ENCODE assay signal across 9 cellular contexts in the genomic region with DNA sequence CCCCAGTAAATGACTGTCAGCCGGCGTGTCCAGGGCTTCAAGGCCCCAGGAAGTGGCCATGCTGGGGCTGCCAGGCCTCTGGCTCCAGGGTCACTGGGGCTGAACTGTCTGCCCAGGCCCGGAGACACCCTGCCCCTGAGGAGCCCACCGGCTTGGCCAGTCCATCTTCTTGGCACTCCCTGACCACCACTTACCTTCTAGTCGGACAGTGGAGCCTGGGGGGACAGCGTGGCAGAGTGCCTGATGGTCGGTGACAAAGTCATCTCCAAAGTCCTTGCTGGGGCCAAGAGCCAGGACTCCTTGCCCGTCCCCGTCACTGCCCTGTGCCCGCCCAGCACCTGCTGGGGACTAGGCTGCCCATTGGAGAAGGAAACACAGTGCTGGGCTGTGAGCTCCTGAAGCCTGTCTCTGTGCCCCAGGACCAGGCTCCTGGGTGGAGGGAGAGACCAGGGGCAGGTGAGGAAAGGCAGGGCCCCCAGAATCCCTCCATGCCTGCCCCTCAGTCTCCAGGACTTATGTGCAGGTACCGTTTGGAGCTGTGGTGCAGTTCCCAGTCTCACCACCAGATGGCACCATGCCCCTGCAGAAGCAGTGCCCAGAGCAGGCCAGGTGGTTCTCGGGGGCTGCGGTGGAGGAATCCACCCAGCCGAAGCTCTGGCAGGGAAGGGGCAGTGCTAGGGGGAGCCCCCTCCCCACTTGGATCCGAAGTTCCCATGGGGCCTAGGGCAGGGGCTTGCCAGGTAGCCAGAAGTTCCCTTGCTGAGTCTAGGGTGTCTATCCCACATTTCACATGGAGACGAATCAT. TPM values are rescaled to one million over a fixed set of nuclear protein-coding genes. Genes with fewer than 3 reads are reported as not detected.
DNase-seq lines count a peak whose midpoint lies in the region; ATAC-seq and TF ChIP-seq lines count a peak whose summit lies in the region.
"Had no signal": no experiment of that assay in that cellular context is flagged by ENCODE, and none has a peak within 500 bp of the region (broad histone marks: within the 10 kb centered on the region; RNA-seq: fewer than 3 reads in every experiment).

No MANE protein-coding gene starts in this region.

- no peak for ATAC-seq in HG02973 (IDR thresholded peaks at IDR 0.05; ENCODE audit: unreplicated experiment)

- H3K4me1 ChIP-seq in neutrophil (ENCODE audit: control insufficient read depth in 1 of 2, insufficient read depth in 1 of 2, low read depth in 1 of 2, low read length in 1 of 2) = no peaks in the 10 kb centered on the region
- H3K4me1 ChIP-seq in stomach = peaks cover 0 to 5% (median 2%) of the 10 kb centered on the region in 4 donors

- intact Hi-C loops in stomach (cut with DNase I; ENCODE audit: low total_unique reads) = loop anchor here (5.0 kb wide), 1 partner anchor 130 kb away; no protein-coding TSS in a partner anchor

- WGBS in stomach, 5 donors = 38 to 49% (median 44%) methylated on average over 8 to 16 of the region's 16 CpGs

- TF ChIP-seq EP300 in stomach (IDR thresholded peaks at IDR 0.05) = no peak

- H3K9me3 ChIP-seq in neutrophil = no peaks in the 10 kb centered on the region
- no peaks in the 10 kb centered on the region for H3K9me3 ChIP-seq in stomach

- TF ChIP-seq CTCF in fibroblast of the aortic adventitia (IDR thresholded peaks at IDR 0.05; ENCODE audit: insufficient read depth, low read length) (peak; percentile 98), neutrophil (IDR thresholded peaks at IDR 0.05) (peak; percentile 92), stomach (IDR thresholded peaks at IDR 0.05) (peak in 6 of 7 experiments; percentile 98 to 100 (median 100))

- TF ChIP-seq POLR2A in stomach (IDR thresholded peaks at IDR 0.05) = no peak

- peaks cover 50% of the 10 kb centered on the region for H3K27me3 ChIP-seq in neutrophil
- H3K27me3 ChIP-seq in stomach = peaks cover 0 to 65% (median 8%) of the 10 kb centered on the region in 3 donors

- no peaks in the 10 kb centered on the region for H3K36me3 ChIP-seq in neutrophil
- H3K36me3 ChIP-seq in stomach = no peaks in the 10 kb centered on the region

- H3K27ac ChIP-seq in neutrophil (no peak overlapping the region), stomach (no peak overlapping the region)

- DNase-seq in COLO668 (lab: John Stamatoyannopoulos, UW; ENCODE audit: unreplicated experiment) = peak; percentile 72
- peak; percentile 56 for DNase-seq in HT1080 (ENCODE audit: low read depth)
- DNase-seq in RKO (ENCODE audit: low spot score) = peak; percentile 59
- DNase-seq in activated T-helper 1 cell treated with anti-CD3 and anti-CD28 coated beads, Interleukin-2, amount 50 U/mL, for 16 hours (ENCODE audit: low read depth in 1 of 2, low spot score in 1 of 2) = peak; percentile 80 to 89
- peak; percentile 73 for DNase-seq in fibroblast of the aortic adventitia (ENCODE audit: low read depth)
- peak; percentile 93 for DNase-seq in stomach

- H3K4me3 ChIP-seq in fibroblast of the aortic adventitia (ENCODE audit: low read depth, low read length) (no peak overlapping the region), neutrophil (ENCODE audit: low read depth in 1 of 2, low read length in 1 of 2) (no peak overlapping the region), stomach (no peak overlapping the region)

RNA-seq across cellular contexts. Expression of gene CCDC188, which starts 6.0 kb away (rescaled TPM):
- total RNA-seq in HT1080 (2014; rRNA removed; shearing (Covaris generic)) = 5.3 and 5.8 TPM in 2 replicates
- 2.9 and 4.5 TPM in 2 replicates for polyA plus RNA-seq in HT1080 (2015; cell fraction: cytosol; rRNA removed)
- 46.2 and 50.9 TPM in 2 replicates for polyA plus RNA-seq in HT1080 (2015; cell fraction: nucleus; rRNA removed)
- total RNA-seq in fibroblast of the aortic adventitia (ENCODE audit: low replicate concordance) (0.45 TPM in 1 of 2 replicates, not detected in the other), stomach (10 to 100 TPM in 1 of 5 donors, 1 to 10 TPM in 1, under 1 TPM in 2, not detected in 1; 0.37 to 40.8 (median 2.1) TPM)
- 1 to 10 TPM in 1 of 3 donors, under 1 TPM in 2; 0.10 to 2.7 (median 0.76) TPM for polyA plus RNA-seq in stomach
- total RNA-seq: T-helper 1 cell treated with Interleukin-12 subunit alpha and Interleukin-12 subunit beta and Interleukin-4 antibody, amounts not matched to agents 30 ng/mL and 1 ng/mL, for 36 hours had no signal

RNA-seq across cellular contexts. Expression of gene ZDHHC8, which starts 25.2 kb away (rescaled TPM):
- total RNA-seq in HT1080 (2014; rRNA removed; shearing (Covaris generic)) = 15.4 and 29.0 TPM in 2 replicates
- 34.1 and 38.5 TPM in 2 replicates for polyA plus RNA-seq in HT1080 (2015; cell fraction: cytosol; rRNA removed)
- polyA plus RNA-seq in HT1080 (2015; cell fraction: nucleus; rRNA removed) = 110 and 120 TPM in 2 replicates
- total RNA-seq in fibroblast of the aortic adventitia (ENCODE audit: low replicate concordance) (8.7 and 12.7 TPM in 2 replicates), stomach (100 to 1,000 TPM in 1 of 5 donors, 10 to 100 TPM in 3, 1 to 10 TPM in 1; 4.2 to 228 (median 23.6) TPM)
- 10 to 100 TPM in 1 of 3 donors, 1 to 10 TPM in 2; 3.2 to 22.8 (median 9.7) TPM for polyA plus RNA-seq in stomach

RNA-seq across cellular contexts. Expression of gene TRMT2A, which starts 39.8 kb away (rescaled TPM):
- total RNA-seq in HT1080 (2014; rRNA removed; shearing (Covaris generic)) = 93.4 and 94.3 TPM in 2 replicates
- polyA plus RNA-seq in HT1080 (2015; cell fraction: cytosol; rRNA removed) = 42.0 and 48.3 TPM in 2 replicates
- 244 and 247 TPM in 2 replicates for polyA plus RNA-seq in HT1080 (2015; cell fraction: nucleus; rRNA removed)
- total RNA-seq in fibroblast of the aortic adventitia (ENCODE audit: low replicate concordance) = 18.4 and 28.7 TPM in 2 replicates
- total RNA-seq in stomach = 100 to 1,000 TPM in 1 of 5 donors, 10 to 100 TPM in 4; 30.5 to 143 (median 89.5) TPM
- polyA plus RNA-seq in stomach = 10 to 100 TPM; 17.9 to 70.3 (median 33.6) TPM

RNA-seq across cellular contexts. Expression of gene RANBP1, which starts 40.9 kb away (rescaled TPM):
- 801 and 856 TPM in 2 replicates for total RNA-seq in HT1080 (2014; rRNA removed; shearing (Covaris generic))
- polyA plus RNA-seq in HT1080 (2015; cell fraction: cytosol; rRNA removed) = 478 and 483 TPM in 2 replicates
- 192 and 213 TPM in 2 replicates for polyA plus RNA-seq in HT1080 (2015; cell fraction: nucleus; rRNA removed)
- total RNA-seq in fibroblast of the aortic adventitia (ENCODE audit: low replicate concordance) = 160 and 191 TPM in 2 replicates
- total RNA-seq in stomach = 100 to 1,000 TPM in 3 of 5 donors, 10 to 100 TPM in 2; 23.9 to 200 (median 127) TPM
- 10 to 100 TPM; 72.8 to 93.5 (median 90.3) TPM for polyA plus RNA-seq in stomach
